Comparison of ENCODE assay signal across 8 cellular contexts in the genomic region with DNA sequence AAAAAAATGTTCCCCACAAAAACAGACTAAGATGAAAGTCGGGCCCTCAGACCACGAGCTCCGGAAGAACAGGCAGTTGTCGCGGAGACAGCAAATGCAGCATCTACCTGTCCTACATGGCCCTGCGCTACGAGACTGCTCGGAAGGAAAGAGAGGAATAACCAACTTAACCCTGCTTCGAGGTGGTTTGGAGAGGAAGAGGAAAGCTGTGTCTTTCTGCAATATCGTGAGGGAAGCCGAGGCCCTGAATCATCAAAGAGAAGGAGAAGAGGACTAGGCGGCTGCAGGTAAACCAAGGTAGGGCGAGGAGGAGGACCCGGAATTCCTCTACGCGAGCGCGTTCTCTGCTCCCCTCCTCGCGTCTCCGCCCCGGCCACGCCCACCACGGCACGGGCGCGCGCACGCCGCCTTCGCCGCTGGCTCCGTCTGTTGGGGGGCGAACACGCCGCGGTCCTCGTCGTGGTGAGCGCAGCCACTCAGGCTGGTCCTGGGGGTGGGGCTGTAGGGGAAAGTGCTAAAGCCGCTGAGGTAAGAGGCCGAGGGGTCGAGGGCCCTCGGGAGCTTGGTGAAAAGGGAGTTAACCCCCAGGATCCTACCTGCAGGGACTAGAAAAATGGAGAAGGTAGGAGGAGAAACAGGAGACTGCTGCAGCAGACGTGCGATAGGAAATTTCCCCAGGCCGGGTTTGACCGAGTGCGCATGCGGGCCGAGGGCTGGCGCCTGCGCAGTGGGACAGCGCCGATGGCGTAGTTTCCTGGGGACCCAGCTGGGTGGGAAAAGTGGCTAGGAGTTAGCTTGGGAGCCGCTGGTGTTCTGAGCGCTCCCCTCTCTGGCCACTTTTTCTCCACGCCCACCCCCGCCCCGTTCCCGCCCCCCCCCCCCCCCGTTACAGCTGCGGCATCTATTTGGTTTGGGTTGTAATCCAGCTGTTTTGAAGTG. TPM values are rescaled to one million over a fixed set of nuclear protein-coding genes. Genes with fewer than 3 reads are reported as not detected.
A peak's percentile ranks its signal among the peaks of the same experiment; 100 is the strongest.
DNase-seq lines count a peak whose midpoint lies in the region; ATAC-seq and TF ChIP-seq lines count a peak whose summit lies in the region.

ANAPC16 (plus strand) TSS at position 402 of the 939 bp plus-strand sequence. CDS start 7,903 bp downstream, outside the sequence.
ASCC1 (minus strand) TSS at position 666 of the 939 bp plus-strand sequence. CDS start 2,978 bp downstream, outside the sequence.

- H3K4me3 ChIP-seq in left lung: peak within 1 kb of the TSS; percentile 64 to 65

- H3K27ac Mint-ChIP-seq in CD14-positive monocyte: peak within 1 kb of the TSS; percentile 97 to 100 (median 99)

- H3K36me3 Mint-ChIP-seq in CD14-positive monocyte: peaks cover 16 to 28% of the 10 kb centered on the region in 2 donors

- H3K27me3 ChIP-seq in left lung: no peaks in the 10 kb centered on the region

- intact Hi-C loops in CD14-positive monocyte (cut with micrococcal nuclease): loop anchor here in 1 of 2 donors (5.0 kb wide), 3 partner anchors 41 to 121 kb away; partner anchors contain the start of gene DDIT4
- intact Hi-C loops in left lung (cut with DNase I): no loop called here

- peak within 1 kb of the TSS; percentile 97 to 99 for H3K27ac ChIP-seq in left lung

- DNase-seq in CD14-positive monocyte (ENCODE audit: low spot score) (peak; percentile 81), NCI-H82 (lab: John Stamatoyannopoulos, UW) (peak; percentile 90), dermis blood vessel endothelial cell (peak; percentile 94), left lung (peak; percentile 92 to 98)
- DNase-seq in activated CD4-positive, alpha-beta T cell treated with anti-CD3 and anti-CD28 coated beads, Interleukin-2, amount 50 U/mL, for 48 hours: peak; percentile 94
- DNase-seq in stimulated activated CD4-positive, alpha-beta T cell treated with anti-CD3 and anti-CD28 coated beads, Interleukin-2, amount 100 ng/mL, for 4 hours (ENCODE audit: low read depth): peak; percentile 91

- H3K9me3 ChIP-seq in left lung: no peaks in the 10 kb centered on the region

- peaks cover 0 to 1% (median 0%) of the 10 kb centered on the region in 3 donors for H3K27me3 Mint-ChIP-seq in CD14-positive monocyte (ENCODE audit: low read depth in 3 of 3)

- peaks cover 8 to 59% of the 10 kb centered on the region in 2 donors for H3K4me1 ChIP-seq in left lung

- TF ChIP-seq CTCF in CD14-positive monocyte (IDR thresholded peaks at IDR 0.05) (no peak), left lung (IDR thresholded peaks at IDR 0.05) (peak in 1 of 2 donors; percentile 10)

- H3K4me1 Mint-ChIP-seq in CD14-positive monocyte: peaks cover 27% of the 10 kb centered on the region

- H3K4me3 Mint-ChIP-seq in CD14-positive monocyte: peak within 1 kb of the TSS; percentile 98

- no peaks in the 10 kb centered on the region for H3K9me3 Mint-ChIP-seq in CD14-positive monocyte

- ATAC-seq in GM19397 (IDR thresholded peaks at IDR 0.05; ENCODE audit: unreplicated experiment): peak; percentile 87
- peak; percentile 61 for ATAC-seq in HG03571 (IDR thresholded peaks at IDR 0.05; ENCODE audit: unreplicated experiment)
- peak; percentile 97 for ATAC-seq in left lung

- H3K36me3 ChIP-seq in left lung: peaks cover 0 to 23% of the 10 kb centered on the region in 2 donors

RNA-seq across cellular contexts. Expression of gene ANAPC16, which starts in this region (rescaled TPM):
- polyA plus RNA-seq in CD14-positive monocyte: 100 to 1,000 TPM; 148 to 167 TPM
- total RNA-seq in dermis blood vessel endothelial cell (51.5 and 54.5 TPM in 2 replicates), left lung (10 to 100 TPM; 86.0 to 97.0 TPM)

RNA-seq across cellular contexts. Expression of gene ASCC1, which starts in this region (rescaled TPM):
- 10 to 100 TPM; 17.9 to 20.9 TPM for polyA plus RNA-seq in CD14-positive monocyte
- total RNA-seq in dermis blood vessel endothelial cell (33.5 and 38.3 TPM in 2 replicates), left lung (10 to 100 TPM; 27.0 to 29.8 TPM)

Comparison
In these comparisons a context has a peak if more than half of its experiments do, and no peak if none do; other contexts are left out.
1. Peak in every context shown above with its lines: DNase-seq, ATAC-seq, H3K4me3 ChIP-seq and H3K27ac ChIP-seq.